Comparison of ENCODE assay signal across 13 cellular contexts in the genomic region with DNA sequence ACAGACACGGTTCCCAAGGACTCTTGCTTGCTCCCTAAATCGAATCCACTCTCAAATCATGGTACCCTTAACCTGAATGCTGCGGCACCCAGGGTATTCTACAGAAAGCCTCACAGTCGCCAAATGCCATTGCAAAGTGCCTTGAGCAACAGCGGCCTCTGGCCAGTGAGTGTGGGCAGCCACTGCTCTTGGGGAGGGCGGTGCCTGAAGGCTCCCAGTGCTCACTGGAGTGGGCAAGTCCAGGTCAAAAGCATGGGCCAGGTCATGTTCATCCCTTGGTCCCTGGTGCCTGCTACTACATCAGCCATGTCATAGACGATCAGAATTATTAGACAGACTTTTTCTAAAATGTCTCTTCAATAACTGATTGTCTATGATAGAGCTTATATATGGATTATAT.
A peak's percentile ranks its signal among the peaks of the same experiment; 100 is the strongest.
DNase-seq lines count a peak whose midpoint lies in the region; ATAC-seq and TF ChIP-seq lines count a peak whose summit lies in the region.
"Had no signal": no experiment of that assay in that cellular context is flagged by ENCODE, and none has a peak within 500 bp of the region (broad histone marks: within the 10 kb centered on the region; RNA-seq: fewer than 3 reads in every experiment).

No MANE protein-coding gene starts in this region.

- 0 out of 2 replicates have a peak, but pooled peaks cover 4% of the 10 kb centered on the region for H3K9me2 ChIP-seq in GM23338 (ENCODE audit: insufficient read depth)
- H3K9me2 ChIP-seq in MM.1S (replicated peaks; ENCODE audit: insufficient read depth, low read length) = no peaks in the 10 kb centered on the region

- H3K36me3 Mint-ChIP-seq in osteocyte (ENCODE audit: unreplicated experiment) = no peaks in the 10 kb centered on the region
- peaks cover 14% of the 10 kb centered on the region for H3K36me3 Mint-ChIP-seq in GM23338 (ENCODE audit: low read depth)

- no peak overlapping the region for H3K27ac Mint-ChIP-seq in osteocyte (ENCODE audit: unreplicated experiment)
- H3K27ac Mint-ChIP-seq in GM23338 = no peak overlapping the region
- H3K27ac Mint-ChIP-seq: CD4-positive, CD25-positive, alpha-beta regulatory T cell had no signal

- H3K79me2 ChIP-seq in GM23338 (replicated peaks; ENCODE audit: insufficient read depth) = no peaks in the 10 kb centered on the region
- H3K79me2 ChIP-seq in MM.1S (ENCODE audit: low read length) = no peaks in the 10 kb centered on the region

- no peaks in the 10 kb centered on the region for H3K36me3 ChIP-seq in GM23338 (ENCODE audit: insufficient read depth)
- H3K36me3 ChIP-seq in MM.1S (replicated peaks; ENCODE audit: insufficient read depth, low read length) = no peaks in the 10 kb centered on the region
- H3K36me3 ChIP-seq: BLaER1 had no signal

- H3F3A ChIP-seq in GM23338 (replicated peaks; ENCODE audit: low read depth) (no peaks in the 10 kb centered on the region), MM.1S (ENCODE audit: insufficient read depth, low read length) (no peaks in the 10 kb centered on the region)

- H3K27me3 Mint-ChIP-seq in osteocyte (ENCODE audit: unreplicated experiment) = no peaks in the 10 kb centered on the region
- H3K27me3 Mint-ChIP-seq in GM23338 (ENCODE audit: insufficient read depth, low read depth, poor library complexity) = peaks cover 1% of the 10 kb centered on the region
- H3K27me3 Mint-ChIP-seq: CD4-positive, CD25-positive, alpha-beta regulatory T cell had no signal

- TF ChIP-seq CTCF in osteocyte (IDR thresholded peaks at IDR 0.05) = no peak
- TF ChIP-seq CTCF in GM23338 (conservative IDR thresholded peaks at IDR 0.05; ENCODE audit: low read depth in 2 of 2) = no peak
- no peak for TF ChIP-seq CTCF in MM.1S (IDR thresholded peaks at IDR 0.05; ENCODE audit: low read length)

- DNase-seq in activated effector memory CD4-positive, alpha-beta T cell treated with anti-CD3 and anti-CD28 coated beads, Interleukin-2, amount 50 U/mL, for 16 hours = peak; percentile 19
- DNase-seq in activated effector memory CD4-positive, alpha-beta T cell treated with Interleukin-2 at 50 U/mL for 16 hours = no peak
- DNase-seq in ecto neural progenitor cell (ENCODE audit: low spot score) = peak; percentile 8
- peak; percentile 71 for DNase-seq in osteocyte (ENCODE audit: extremely low spot score, unreplicated experiment)
- no peak for DNase-seq in GM23338 (ENCODE audit: low spot score)
- no peak for DNase-seq in DMS53 (lab: John Stamatoyannopoulos, UW)
- DNase-seq in MM.1S = no peak
- DNase-seq: 8988T; AML-193; CD4-positive, CD25-positive, alpha-beta regulatory T cell; GM23248; H7 had no signal

- H3K4me3 Mint-ChIP-seq in osteocyte (ENCODE audit: unreplicated experiment) = no peak overlapping the region
- H3K4me3 Mint-ChIP-seq in GM23338 = no peak overlapping the region
- H3K4me3 Mint-ChIP-seq: CD4-positive, CD25-positive, alpha-beta regulatory T cell had no signal

- H3K4me1 ChIP-seq in GM23338 (ENCODE audit: insufficient read depth) (no peaks in the 10 kb centered on the region), MM.1S (ENCODE audit: low read length) (no peaks in the 10 kb centered on the region)

- H3K4me1 Mint-ChIP-seq in osteocyte (ENCODE audit: unreplicated experiment) (no peaks in the 10 kb centered on the region), GM23338 (peaks cover 5% of the 10 kb centered on the region; the same call in 2 of the 3 replicates)

- H4K20me1 ChIP-seq in GM23338 (replicated peaks; ENCODE audit: insufficient read depth) (no peaks in the 10 kb centered on the region), MM.1S (ENCODE audit: insufficient read depth, low read length) (no peaks in the 10 kb centered on the region)
- H4K20me1 ChIP-seq: BLaER1 had no signal

- H3K27ac ChIP-seq in GM23338 (ENCODE audit: low read depth) (no peak overlapping the region), MM.1S (ENCODE audit: low read length) (no peak overlapping the region)
- H3K27ac ChIP-seq: BLaER1, GM23248 had no signal

- no peak overlapping the region for H3K9ac ChIP-seq in MM.1S (ENCODE audit: low read length)
- H3K9ac ChIP-seq: BLaER1, GM23248 had no signal

- ATAC-seq in GM23338 = no peak

- peaks cover 18% of the 10 kb centered on the region for H3K9me3 Mint-ChIP-seq in osteocyte (ENCODE audit: unreplicated experiment)
- peaks cover 10% of the 10 kb centered on the region for H3K9me3 Mint-ChIP-seq in GM23338

- H3K4me2 ChIP-seq in GM23338 (no peak overlapping the region), MM.1S (ENCODE audit: low read depth, low read length) (no peak overlapping the region)
- H3K4me2 ChIP-seq: BLaER1 had no signal

- H3K4me3 ChIP-seq in GM23338 (no peak overlapping the region), MM.1S (ENCODE audit: low read length) (no peak overlapping the region)
- H3K4me3 ChIP-seq: BLaER1, GM23248 had no signal

- no peaks in the 10 kb centered on the region for H3K9me3 ChIP-seq in MM.1S (replicated peaks; ENCODE audit: insufficient read depth, low read length)

- H2AFZ ChIP-seq in GM23338 (no peak overlapping the region), MM.1S (ENCODE audit: low read length) (no peak overlapping the region)
- H2AFZ ChIP-seq: GM23248 had no signal

- H3K27me3 ChIP-seq in GM23338 (ENCODE audit: insufficient read depth) (no peaks in the 10 kb centered on the region), MM.1S (replicated peaks; ENCODE audit: insufficient read depth, low read length) (no peaks in the 10 kb centered on the region)
- H3K27me3 ChIP-seq: BLaER1 had no signal

TF ChIP-seq in GM23338, 12 proteins besides CTCF, POLR2A, EP300 and RAD21 (continues in another document):
- TF ChIP-seq, protein P1, sequence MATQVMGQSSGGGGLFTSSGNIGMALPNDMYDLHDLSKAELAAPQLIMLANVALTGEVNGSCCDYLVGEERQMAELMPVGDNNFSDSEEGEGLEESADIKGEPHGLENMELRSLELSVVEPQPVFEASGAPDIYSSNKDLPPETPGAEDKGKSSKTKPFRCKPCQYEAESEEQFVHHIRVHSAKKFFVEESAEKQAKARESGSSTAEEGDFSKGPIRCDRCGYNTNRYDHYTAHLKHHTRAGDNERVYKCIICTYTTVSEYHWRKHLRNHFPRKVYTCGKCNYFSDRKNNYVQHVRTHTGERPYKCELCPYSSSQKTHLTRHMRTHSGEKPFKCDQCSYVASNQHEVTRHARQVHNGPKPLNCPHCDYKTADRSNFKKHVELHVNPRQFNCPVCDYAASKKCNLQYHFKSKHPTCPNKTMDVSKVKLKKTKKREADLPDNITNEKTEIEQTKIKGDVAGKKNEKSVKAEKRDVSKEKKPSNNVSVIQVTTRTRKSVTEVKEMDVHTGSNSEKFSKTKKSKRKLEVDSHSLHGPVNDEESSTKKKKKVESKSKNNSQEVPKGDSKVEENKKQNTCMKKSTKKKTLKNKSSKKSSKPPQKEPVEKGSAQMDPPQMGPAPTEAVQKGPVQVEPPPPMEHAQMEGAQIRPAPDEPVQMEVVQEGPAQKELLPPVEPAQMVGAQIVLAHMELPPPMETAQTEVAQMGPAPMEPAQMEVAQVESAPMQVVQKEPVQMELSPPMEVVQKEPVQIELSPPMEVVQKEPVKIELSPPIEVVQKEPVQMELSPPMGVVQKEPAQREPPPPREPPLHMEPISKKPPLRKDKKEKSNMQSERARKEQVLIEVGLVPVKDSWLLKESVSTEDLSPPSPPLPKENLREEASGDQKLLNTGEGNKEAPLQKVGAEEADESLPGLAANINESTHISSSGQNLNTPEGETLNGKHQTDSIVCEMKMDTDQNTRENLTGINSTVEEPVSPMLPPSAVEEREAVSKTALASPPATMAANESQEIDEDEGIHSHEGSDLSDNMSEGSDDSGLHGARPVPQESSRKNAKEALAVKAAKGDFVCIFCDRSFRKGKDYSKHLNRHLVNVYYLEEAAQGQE (IDR thresholded peaks at IDR 0.05; ENCODE audit: unreplicated experiment) = no peak
- TF ChIP-seq EZH2 (IDR thresholded peaks at IDR 0.05; ENCODE audit: low read depth, unreplicated experiment) (no peak), POLR2AphosphoS5 (IDR thresholded peaks at IDR 0.05; ENCODE audit: low read depth) (no peak), JUNB (IDR thresholded peaks at IDR 0.05; ENCODE audit: unreplicated experiment) (no peak), ZNF114 (CRISPR knock-in tag; IDR thresholded peaks at IDR 0.05) (no peak), STAT1 (IDR thresholded peaks at IDR 0.05; ENCODE audit: unreplicated experiment) (no peak), ZNF331 (CRISPR knock-in tag; IDR thresholded peaks at IDR 0.05; ENCODE audit: low read depth) (no peak), NANOG (IDR thresholded peaks at IDR 0.05; ENCODE audit: borderline replicate concordance) (no peak)

Comparison
In these comparisons a context has a peak if more than half of its experiments do, and no peak if none do; other contexts are left out.
1. DNase-seq: peak in activated effector memory CD4-positive, alpha-beta T cell treated with anti-CD3 and anti-CD28 coated beads, Interleukin-2, amount 50 U/mL, for 16 hours (single experiment), ecto neural progenitor cell (single experiment) and osteocyte (single experiment); none in activated effector memory CD4-positive, alpha-beta T cell treated with Interleukin-2 at 50 U/mL for 16 hours (single experiment), GM23338 (single experiment), DMS53 (single experiment) and MM.1S (single experiment).